ENCODE assay signal across 1 cellular context in genomic region chr2:109295781-109296117, GRCh38.
TF ChIP-seq lines count a peak whose summit lies in the region.

No MANE protein-coding gene starts in this region.

TF ChIP-seq in WTC11, 78 proteins besides CTCF, POLR2A, EP300 and RAD21 (continued from another document):
- TF ChIP-seq, protein P1, sequence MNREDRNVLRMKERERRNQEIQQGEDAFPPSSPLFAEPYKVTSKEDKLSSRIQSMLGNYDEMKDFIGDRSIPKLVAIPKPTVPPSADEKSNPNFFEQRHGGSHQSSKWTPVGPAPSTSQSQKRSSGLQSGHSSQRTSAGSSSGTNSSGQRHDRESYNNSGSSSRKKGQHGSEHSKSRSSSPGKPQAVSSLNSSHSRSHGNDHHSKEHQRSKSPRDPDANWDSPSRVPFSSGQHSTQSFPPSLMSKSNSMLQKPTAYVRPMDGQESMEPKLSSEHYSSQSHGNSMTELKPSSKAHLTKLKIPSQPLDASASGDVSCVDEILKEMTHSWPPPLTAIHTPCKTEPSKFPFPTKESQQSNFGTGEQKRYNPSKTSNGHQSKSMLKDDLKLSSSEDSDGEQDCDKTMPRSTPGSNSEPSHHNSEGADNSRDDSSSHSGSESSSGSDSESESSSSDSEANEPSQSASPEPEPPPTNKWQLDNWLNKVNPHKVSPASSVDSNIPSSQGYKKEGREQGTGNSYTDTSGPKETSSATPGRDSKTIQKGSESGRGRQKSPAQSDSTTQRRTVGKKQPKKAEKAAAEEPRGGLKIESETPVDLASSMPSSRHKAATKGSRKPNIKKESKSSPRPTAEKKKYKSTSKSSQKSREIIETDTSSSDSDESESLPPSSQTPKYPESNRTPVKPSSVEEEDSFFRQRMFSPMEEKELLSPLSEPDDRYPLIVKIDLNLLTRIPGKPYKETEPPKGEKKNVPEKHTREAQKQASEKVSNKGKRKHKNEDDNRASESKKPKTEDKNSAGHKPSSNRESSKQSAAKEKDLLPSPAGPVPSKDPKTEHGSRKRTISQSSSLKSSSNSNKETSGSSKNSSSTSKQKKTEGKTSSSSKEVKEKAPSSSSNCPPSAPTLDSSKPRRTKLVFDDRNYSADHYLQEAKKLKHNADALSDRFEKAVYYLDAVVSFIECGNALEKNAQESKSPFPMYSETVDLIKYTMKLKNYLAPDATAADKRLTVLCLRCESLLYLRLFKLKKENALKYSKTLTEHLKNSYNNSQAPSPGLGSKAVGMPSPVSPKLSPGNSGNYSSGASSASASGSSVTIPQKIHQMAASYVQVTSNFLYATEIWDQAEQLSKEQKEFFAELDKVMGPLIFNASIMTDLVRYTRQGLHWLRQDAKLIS (CRISPR knock-in tag; IDR thresholded peaks at IDR 0.05; ENCODE audit: borderline replicate concordance): no peak
- TF ChIP-seq GABPB1 (CRISPR knock-in tag; IDR thresholded peaks at IDR 0.05): no peak
- no peak for TF ChIP-seq KAT7 (CRISPR knock-in tag; IDR thresholded peaks at IDR 0.05; ENCODE audit: borderline replicate concordance)
- TF ChIP-seq, protein P2, sequence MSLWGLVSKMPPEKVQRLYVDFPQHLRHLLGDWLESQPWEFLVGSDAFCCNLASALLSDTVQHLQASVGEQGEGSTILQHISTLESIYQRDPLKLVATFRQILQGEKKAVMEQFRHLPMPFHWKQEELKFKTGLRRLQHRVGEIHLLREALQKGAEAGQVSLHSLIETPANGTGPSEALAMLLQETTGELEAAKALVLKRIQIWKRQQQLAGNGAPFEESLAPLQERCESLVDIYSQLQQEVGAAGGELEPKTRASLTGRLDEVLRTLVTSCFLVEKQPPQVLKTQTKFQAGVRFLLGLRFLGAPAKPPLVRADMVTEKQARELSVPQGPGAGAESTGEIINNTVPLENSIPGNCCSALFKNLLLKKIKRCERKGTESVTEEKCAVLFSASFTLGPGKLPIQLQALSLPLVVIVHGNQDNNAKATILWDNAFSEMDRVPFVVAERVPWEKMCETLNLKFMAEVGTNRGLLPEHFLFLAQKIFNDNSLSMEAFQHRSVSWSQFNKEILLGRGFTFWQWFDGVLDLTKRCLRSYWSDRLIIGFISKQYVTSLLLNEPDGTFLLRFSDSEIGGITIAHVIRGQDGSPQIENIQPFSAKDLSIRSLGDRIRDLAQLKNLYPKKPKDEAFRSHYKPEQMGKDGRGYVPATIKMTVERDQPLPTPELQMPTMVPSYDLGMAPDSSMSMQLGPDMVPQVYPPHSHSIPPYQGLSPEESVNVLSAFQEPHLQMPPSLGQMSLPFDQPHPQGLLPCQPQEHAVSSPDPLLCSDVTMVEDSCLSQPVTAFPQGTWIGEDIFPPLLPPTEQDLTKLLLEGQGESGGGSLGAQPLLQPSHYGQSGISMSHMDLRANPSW (CRISPR knock-in tag; conservative IDR thresholded peaks at IDR 0.05; ENCODE audit: low read depth): no peak
- no peak for TF ChIP-seq TCF7 (CRISPR knock-in tag; IDR thresholded peaks at IDR 0.05; ENCODE audit: low read depth)
- no peak for TF ChIP-seq RELA (CRISPR knock-in tag; IDR thresholded peaks at IDR 0.05; ENCODE audit: borderline replicate concordance)
- TF ChIP-seq, protein P3, sequence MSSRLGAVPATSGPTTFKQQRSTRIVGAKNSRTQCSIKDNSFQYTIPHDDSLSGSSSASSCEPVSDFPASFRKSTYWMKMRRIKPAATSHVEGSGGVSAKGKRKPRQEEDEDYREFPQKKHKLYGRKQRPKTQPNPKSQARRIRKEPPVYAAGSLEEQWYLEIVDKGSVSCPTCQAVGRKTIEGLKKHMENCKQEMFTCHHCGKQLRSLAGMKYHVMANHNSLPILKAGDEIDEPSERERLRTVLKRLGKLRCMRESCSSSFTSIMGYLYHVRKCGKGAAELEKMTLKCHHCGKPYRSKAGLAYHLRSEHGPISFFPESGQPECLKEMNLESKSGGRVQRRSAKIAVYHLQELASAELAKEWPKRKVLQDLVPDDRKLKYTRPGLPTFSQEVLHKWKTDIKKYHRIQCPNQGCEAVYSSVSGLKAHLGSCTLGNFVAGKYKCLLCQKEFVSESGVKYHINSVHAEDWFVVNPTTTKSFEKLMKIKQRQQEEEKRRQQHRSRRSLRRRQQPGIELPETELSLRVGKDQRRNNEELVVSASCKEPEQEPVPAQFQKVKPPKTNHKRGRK (CRISPR knock-in tag; IDR thresholded peaks at IDR 0.05; ENCODE audit: borderline replicate concordance): no peak
